Comparison of ENCODE assay signal across 7 cellular contexts in the genomic region with DNA sequence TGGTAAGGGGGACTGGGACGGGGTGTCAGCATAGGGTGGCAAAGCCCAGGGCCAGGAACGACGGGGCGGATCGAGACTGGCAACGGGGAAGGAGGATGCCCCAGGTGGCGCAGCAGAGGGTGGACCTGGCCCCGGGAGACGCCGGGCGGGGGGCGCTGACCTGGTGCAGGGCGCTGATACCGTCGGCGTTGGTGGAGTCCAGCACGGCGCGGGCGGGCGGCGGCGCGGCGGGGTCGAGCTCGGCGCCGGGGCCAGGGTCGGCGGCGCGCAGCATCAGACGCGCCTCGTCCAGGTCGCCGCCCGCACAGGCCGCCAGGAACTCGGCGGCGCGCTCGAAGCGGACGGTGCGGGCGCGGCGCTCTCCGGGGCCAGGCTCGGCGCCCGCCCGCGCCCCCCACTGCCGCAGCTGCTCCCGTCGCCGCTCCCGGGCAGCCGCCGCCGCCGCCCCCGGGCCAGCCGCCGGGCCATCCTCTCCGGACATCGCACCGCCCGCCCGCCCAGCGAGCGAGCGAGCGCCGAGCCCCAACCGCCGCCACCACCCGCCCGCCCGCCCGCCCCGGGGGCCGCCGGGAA. TPM values are rescaled to one million over a fixed set of nuclear protein-coding genes. Genes with fewer than 3 reads are reported as not detected.
DNase-seq lines count a peak whose midpoint lies in the region; ATAC-seq and TF ChIP-seq lines count a peak whose summit lies in the region.
"Had no signal": no experiment of that assay in that cellular context is flagged by ENCODE, and none has a peak within 500 bp of the region (broad histone marks: within the 10 kb centered on the region; RNA-seq: fewer than 3 reads in every experiment).

No MANE protein-coding gene starts in this region.

- TF ChIP-seq CTCF in epithelial cell of esophagus (IDR thresholded peaks at IDR 0.05; ENCODE audit: insufficient read depth, low read depth, low read length, missing control alignments) (no peak), spleen (IDR thresholded peaks at IDR 0.05 in 8 of 11, conservative IDR thresholded peaks at IDR 0.05 in 3 of 11) (no peak)

- peaks cover 19 to 63% (median 49%) of the 10 kb centered on the region in 6 donors for H3K4me1 ChIP-seq in spleen

- peak overlapping the region; percentile 28 to 94 (median 86) for H3K27ac ChIP-seq in spleen

- peak overlapping the region; percentile 78 for H3K4me3 ChIP-seq in epithelial cell of esophagus (ENCODE audit: low read length)
- H3K4me3 ChIP-seq in spleen: peak overlapping the region; percentile 76 to 96 (median 86)

- no peak for TF ChIP-seq POLR2A in spleen (IDR thresholded peaks at IDR 0.05)

- peak overlapping the region; percentile 89 to 99 (median 93) for H3K27ac Mint-ChIP-seq in IgD-negative memory B cell

- intact Hi-C loops in spleen (cut with DNase I; ENCODE audit: low total_unique reads): no loop called here

- H3K4me1 Mint-ChIP-seq in IgD-negative memory B cell: peaks cover 28 to 34% (median 32%) of the 10 kb centered on the region in 3 donors

- no peaks in the 10 kb centered on the region for H3K9me3 ChIP-seq in spleen

- no peaks in the 10 kb centered on the region for H3K36me3 Mint-ChIP-seq in IgD-negative memory B cell

- peaks cover 0 to 28% (median 7%) of the 10 kb centered on the region in 6 donors for H3K36me3 ChIP-seq in spleen

- no peaks in the 10 kb centered on the region for H3K27me3 ChIP-seq in spleen (replicated peaks in 1 of 7)

- DNase-seq in epithelial cell of esophagus (ENCODE audit: low read depth) (no peak), spleen (peak; percentile 90), dedifferentiated amniotic fluid mesenchymal stem cell (ENCODE audit: extremely low spot score) (no peak), NCI-H187 treated with DMSO at 0.1 percent for 48 hours (lab: John Stamatoyannopoulos, UW) (no peak)

- WGBS in spleen, 5 donors: 0 to 2% (median 1%) methylated on average over 28 to 88 of the region's 88 CpGs

- H3K4me3 Mint-ChIP-seq in IgD-negative memory B cell: peak overlapping the region; percentile 96 to 99 (median 98)

- no peaks in the 10 kb centered on the region for H3K27me3 Mint-ChIP-seq in IgD-negative memory B cell

- peak; percentile 13 for ATAC-seq in GM19397 (IDR thresholded peaks at IDR 0.05; ENCODE audit: unreplicated experiment)

- peaks cover 0 to 2% (median 0%) of the 10 kb centered on the region in 3 donors for H3K9me3 Mint-ChIP-seq in IgD-negative memory B cell

RNA-seq across cellular contexts. Expression of a gene that starts 0.3 kb away (rescaled TPM):
- 7.4 TPM for polyA plus RNA-seq in IgD-negative memory B cell
- total RNA-seq in spleen: 100 to 1,000 TPM in 5 of 7 donors, 10 to 100 TPM in 2; 88.2 to 193 (median 129) TPM
- polyA plus RNA-seq in spleen: 100 to 1,000 TPM in 2 of 3 donors, 10 to 100 TPM in 1; 98.2 to 292 (median 263) TPM

RNA-seq across cellular contexts. Expression of a gene that starts 31.9 kb away (rescaled TPM):
- polyA plus RNA-seq in IgD-negative memory B cell: not detected
- total RNA-seq in spleen: 1 to 10 TPM in 4 of 7 donors, not detected in 3; 1.3 to 5.4 (median 2.6) TPM
- polyA plus RNA-seq in spleen: 1 to 10 TPM in 1 of 3 donors, under 1 TPM in 2; 0.26 to 6.2 (median 0.94) TPM

RNA-seq across cellular contexts. Expression of a gene that starts 40.4 kb away (rescaled TPM):
- polyA plus RNA-seq in IgD-negative memory B cell: not detected
- total RNA-seq in spleen: not detected
- under 1 TPM; 0.15 to 0.74 (median 0.70) TPM for polyA plus RNA-seq in spleen
- total RNA-seq: dermis microvascular lymphatic vessel endothelial cell had no signal

RNA-seq across cellular contexts. Expression of a gene that starts 41.5 kb away (rescaled TPM):
- 0.93 TPM for polyA plus RNA-seq in IgD-negative memory B cell
- 1 to 10 TPM in 5 of 7 donors, under 1 TPM in 1, not detected in 1; 0.37 to 3.4 (median 2.2) TPM for total RNA-seq in spleen
- 1 to 10 TPM; 5.2 to 5.3 (median 5.3) TPM for polyA plus RNA-seq in spleen

RNA-seq across cellular contexts. Expression of a gene that starts 49.3 kb away (rescaled TPM):
- polyA plus RNA-seq in IgD-negative memory B cell (not detected), spleen (under 1 TPM; 0.28 to 0.45 (median 0.36) TPM)
- total RNA-seq in spleen: 1 to 10 TPM in 2 of 7 donors, under 1 TPM in 3, not detected in 2; 0.68 to 1.1 (median 0.76) TPM

Comparison
In these comparisons a context has a peak if more than half of its experiments do, and no peak if none do; other contexts are left out.
1. RNA of a gene that starts 0.3 kb away (polyA plus RNA-seq): 98.2 to 292 TPM in spleen; 7.4 TPM in IgD-negative memory B cell (single experiment); every median in the first group is over 10 times any median in the second.